ENCODE assay signal across 14 cellular contexts in genomic region chr7:127239814-127240213, GRCh38. TPM values are rescaled to one million over a fixed set of nuclear protein-coding genes. Genes with fewer than 3 reads are reported as not detected.
DNase-seq lines count a peak whose midpoint lies in the region; ATAC-seq and TF ChIP-seq lines count a peak whose summit lies in the region.
"Had no signal": no experiment of that assay in that cellular context is flagged by ENCODE, and none has a peak within 500 bp of the region (broad histone marks: within the 10 kb centered on the region; RNA-seq: fewer than 3 reads in every experiment).

No MANE protein-coding gene starts in this region.

- H3K9me3 ChIP-seq in OCI-LY7 (ENCODE audit: low read length) = no peaks in the 10 kb centered on the region
- H3K9me3 ChIP-seq: mucosa of descending colon had no signal

- H3K9me2 ChIP-seq in GM23338 (ENCODE audit: insufficient read depth) (no peaks in the 10 kb centered on the region), OCI-LY7 (ENCODE audit: insufficient read depth, low read length) (no peaks in the 10 kb centered on the region)

- peak; percentile 75 for ATAC-seq in GM23338
- ATAC-seq: mucosa of descending colon had no signal

- H3K36me3 ChIP-seq in GM23338 (ENCODE audit: insufficient read depth) (no peaks in the 10 kb centered on the region), OCI-LY7 (ENCODE audit: insufficient read depth, low read length) (no peaks in the 10 kb centered on the region), mesendoderm (ENCODE audit: control insufficient read depth, insufficient read depth, low read length) (no peaks in the 10 kb centered on the region)

- no peaks in the 10 kb centered on the region for H3K27me3 Mint-ChIP-seq in GM23338 (ENCODE audit: insufficient read depth, low read depth, poor library complexity)

- no peak overlapping the region for H2AK5ac ChIP-seq in mesendoderm (ENCODE audit: low read length)

- H3K27me3 ChIP-seq in GM23338 (ENCODE audit: insufficient read depth) (no peaks in the 10 kb centered on the region), mesendoderm (ENCODE audit: insufficient read depth, low read length, poor library complexity) (no peaks in the 10 kb centered on the region)

- H3K23ac ChIP-seq in mesendoderm (ENCODE audit: low read length) = no peak overlapping the region

- H3K4me3 Mint-ChIP-seq in GM23338 = no peak overlapping the region

- no peak overlapping the region for H3K18ac ChIP-seq in mesendoderm (ENCODE audit: low read length)

- DNase-seq in activated CD4-positive, alpha-beta T cell treated with anti-CD3 and anti-CD28 coated beads for 48 hours = peak; percentile 21
- no peak for DNase-seq in activated CD4-positive, alpha-beta T cell treated with anti-CD3 and anti-CD28 coated beads for 1 hour
- peak; percentile 65 for DNase-seq in GM23338 (ENCODE audit: low spot score)
- DNase-seq in OCI-LY7 (ENCODE audit: low spot score) = no peak
- DNase-seq in mesendoderm = peak; percentile 44
- DNase-seq in glomerular visceral epithelial cell (ENCODE audit: extremely low spot score) = no peak
- DNase-seq in superior temporal gyrus (ENCODE audit: extremely low spot score) = no peak
- DNase-seq in SIG-M5 treated with dmso at 0.1 percent for 504 hours (lab: John Stamatoyannopoulos, UW; ENCODE audit: unreplicated experiment) = no peak
- DNase-seq: activated CD8-positive, alpha-beta memory T cell treated with anti-CD3 and anti-CD28 coated beads, Interleukin-2, amount 50 U/mL, for 48 hours; mucosa of descending colon; MV-4-11; NCI-H446; Right ventricle myocardium superior had no signal

- no peak overlapping the region for H2BK5ac ChIP-seq in mesendoderm (ENCODE audit: low read length)

- H2BK120ac ChIP-seq in mesendoderm (ENCODE audit: low read depth, low read length) = no peak overlapping the region

- H3K36me3 Mint-ChIP-seq in GM23338 (ENCODE audit: low read depth) = no peaks in the 10 kb centered on the region

- POLR2A ChIA-PET in OCI-LY7 (lab: Charles Lee) = no interaction called here

- no peaks in the 10 kb centered on the region for H3K9me3 Mint-ChIP-seq in GM23338

- CTCF ChIA-PET in OCI-LY7 (lab: Charles Lee; ENCODE audit: unreplicated experiment) = no interaction called here

- H2AFZ ChIP-seq in GM23338 (no peak overlapping the region), OCI-LY7 (ENCODE audit: low read length) (no peak overlapping the region)

- peaks cover 3% of the 10 kb centered on the region; the same call in 2 of the 3 replicates for H3K4me1 Mint-ChIP-seq in GM23338

- H3F3A ChIP-seq in GM23338 (replicated peaks; ENCODE audit: low read depth) = no peaks in the 10 kb centered on the region

- TF ChIP-seq CTCF in GM23338 (conservative IDR thresholded peaks at IDR 0.05; ENCODE audit: low read depth in 2 of 2) (peak; percentile 71), OCI-LY7 (conservative IDR thresholded peaks at IDR 0.05; ENCODE audit: low read length) (peak; percentile 55)

- no peak overlapping the region for H3K56ac ChIP-seq in mesendoderm (ENCODE audit: low read length)

- intact Hi-C loops in OCI-LY7 (cut with micrococcal nuclease; ENCODE audit: unreplicated experiment) = no loop called here

- H3K4ac ChIP-seq in mesendoderm (ENCODE audit: low read depth, low read length) = no peak overlapping the region

- H3K4me1 ChIP-seq in GM23338 (ENCODE audit: insufficient read depth) (no peaks in the 10 kb centered on the region), OCI-LY7 (ENCODE audit: insufficient read depth, low read length, poor library complexity, severe bottlenecking) (no peaks in the 10 kb centered on the region), mesendoderm (ENCODE audit: control insufficient read depth, low read depth, low read length) (no peaks in the 10 kb centered on the region)

- H3K4me3 ChIP-seq in GM23338 (no peak overlapping the region), OCI-LY7 (ENCODE audit: low read depth, low read length, poor library complexity, severe bottlenecking) (no peak overlapping the region), mesendoderm (ENCODE audit: low read length) (no peak overlapping the region)
- H3K4me3 ChIP-seq: coronary artery, mucosa of descending colon had no signal

- H4K20me1 ChIP-seq in GM23338 (replicated peaks; ENCODE audit: insufficient read depth) (no peaks in the 10 kb centered on the region), OCI-LY7 (ENCODE audit: insufficient read depth, low read length) (no peaks in the 10 kb centered on the region)

- H3K27ac ChIP-seq in GM23338 (ENCODE audit: low read depth) (no peak overlapping the region), OCI-LY7 (ENCODE audit: low read depth, low read length, poor library complexity, severe bottlenecking) (no peak overlapping the region), mesendoderm (ENCODE audit: low read depth, low read length) (no peak overlapping the region)
- H3K27ac ChIP-seq: coronary artery had no signal

- H3K9ac ChIP-seq in mesendoderm (ENCODE audit: low read length) = no peak overlapping the region

- no CpG with 5 or more reads among the region's 6 CpGs for WGBS in mesendoderm (ENCODE audit: extremely low coverage, insufficient coverage, low lambda C conversion rate)

- no peaks in the 10 kb centered on the region for H3K79me1 ChIP-seq in mesendoderm (ENCODE audit: low read length)

- no peaks in the 10 kb centered on the region for H3K79me2 ChIP-seq in GM23338 (replicated peaks; ENCODE audit: insufficient read depth)
- H3K79me2 ChIP-seq in OCI-LY7 (ENCODE audit: insufficient read depth, low read depth, low read length) = no peaks in the 10 kb centered on the region
- H3K79me2 ChIP-seq in mesendoderm (ENCODE audit: control insufficient read depth, insufficient read depth, low read length) = no peaks in the 10 kb centered on the region

- no peak overlapping the region for H4K8ac ChIP-seq in mesendoderm (ENCODE audit: low read depth, low read length)

- BruUV-seq in OCI-LY7 (replicated peaks; lab: Mats Ljungman, UMichigan) = no TSS peak

- H3K4me2 ChIP-seq in GM23338 (no peak overlapping the region), OCI-LY7 (ENCODE audit: low read length) (no peak overlapping the region), mesendoderm (ENCODE audit: low read length) (no peak overlapping the region)

- H2BK15ac ChIP-seq in mesendoderm (replicated peaks; ENCODE audit: low read depth) = no peak overlapping the region

- H3K27ac Mint-ChIP-seq in GM23338 = no peak overlapping the region

- no peak overlapping the region for H4K5ac ChIP-seq in mesendoderm (ENCODE audit: low read length)

TF ChIP-seq in GM23338, 12 proteins besides CTCF, POLR2A, EP300 and RAD21 (continues in another document):
- no peak for TF ChIP-seq REST (IDR thresholded peaks at IDR 0.05; ENCODE audit: unreplicated experiment)
- TF ChIP-seq ZNF114 (CRISPR knock-in tag; IDR thresholded peaks at IDR 0.05) = no peak
- TF ChIP-seq EZH2phosphoT487 (IDR thresholded peaks at IDR 0.05; ENCODE audit: unreplicated experiment) = no peak
- TF ChIP-seq EZH2 (IDR thresholded peaks at IDR 0.05; ENCODE audit: low read depth, unreplicated experiment) = no peak
- TF ChIP-seq CREB1 (CRISPR knock-in tag; IDR thresholded peaks at IDR 0.05; ENCODE audit: low read depth) = no peak
- TF ChIP-seq STAT1 (IDR thresholded peaks at IDR 0.05; ENCODE audit: unreplicated experiment) = no peak
- no peak for TF ChIP-seq ZNF331 (CRISPR knock-in tag; IDR thresholded peaks at IDR 0.05; ENCODE audit: low read depth)
- no peak for TF ChIP-seq POLR2AphosphoS5 (IDR thresholded peaks at IDR 0.05; ENCODE audit: low read depth)

RNA-seq across cellular contexts. Expression of gene GRM8, which starts 12.9 kb away (rescaled TPM):
- total RNA-seq in GM23338 (2014; rRNA removed; shearing (Covaris generic)) = 2.0 and 6.6 TPM in 2 replicates
- polyA plus RNA-seq in GM23338 (2016; fragmentation: Nextera tagmentation; extraction: Ambion mirVana) = 1.7 and 1.9 TPM in 2 replicates
- not detected in 2 replicates for total RNA-seq in OCI-LY7 (2014; rRNA removed; shearing (Covaris generic))
- total RNA-seq in OCI-LY7 (2022) = not detected in 2 replicates
- 1.2 TPM for polyA plus RNA-seq in mesendoderm (2013, experiment 1 of 2)
- polyA plus RNA-seq in mesendoderm (2013, experiment 2 of 2) = 1.4 TPM
- total RNA-seq: Right ventricle myocardium superior had no signal

Comparison
In these comparisons a context has a peak if more than half of its experiments do, and no peak if none do; other contexts are left out.
1. DNase-seq: peak in activated CD4-positive, alpha-beta T cell treated with anti-CD3 and anti-CD28 coated beads for 48 hours (single experiment), GM23338 (single experiment) and mesendoderm (single experiment); none in activated CD4-positive, alpha-beta T cell treated with anti-CD3 and anti-CD28 coated beads for 1 hour (single experiment), OCI-LY7 (single experiment), glomerular visceral epithelial cell (single experiment), superior temporal gyrus (single experiment) and SIG-M5 treated with dmso at 0.1 percent for 504 hours (single experiment).